31 cellular contexts compared by ENCODE assay signal in the genomic region with DNA sequence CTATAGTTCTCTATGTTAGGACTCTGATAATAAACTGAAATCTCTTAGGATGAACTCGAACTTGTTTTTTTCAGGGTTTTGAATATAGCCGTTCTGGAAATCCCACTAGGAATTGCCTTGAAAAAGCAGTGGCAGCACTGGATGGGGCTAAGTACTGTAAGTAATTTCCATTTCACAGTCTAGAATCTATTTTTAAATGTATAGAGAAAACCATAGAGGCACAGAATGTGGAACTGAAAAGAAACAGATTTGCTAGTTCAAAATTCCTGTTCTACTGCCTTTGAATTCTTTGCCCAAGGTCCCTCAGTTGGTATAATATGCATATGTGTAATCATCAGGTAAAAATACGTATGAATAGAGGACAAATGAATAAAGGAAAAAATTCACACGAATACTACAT.
DNase-seq lines count a peak whose midpoint lies in the region; ATAC-seq and TF ChIP-seq lines count a peak whose summit lies in the region.
"Had no signal": no experiment of that assay in that cellular context is flagged by ENCODE, and none has a peak within 500 bp of the region (broad histone marks: within the 10 kb centered on the region; RNA-seq: fewer than 3 reads in every experiment).

No MANE protein-coding gene starts in this region.

- TF ChIP-seq CTCF in OCI-LY3 (IDR thresholded peaks at IDR 0.05; ENCODE audit: low read depth, low read length) = no peak

- no peak overlapping the region; the same call in 1 of the 2 replicates for H3K4me3 ChIP-seq in OCI-LY3 (ENCODE audit: low read length)
- H3K4me3 ChIP-seq: psoas muscle, sigmoid colon, SJSA1 had no signal

- H3K9ac ChIP-seq in OCI-LY3 (ENCODE audit: low read length) = no peak overlapping the region

- no peaks in the 10 kb centered on the region for H3K79me2 ChIP-seq in OCI-LY3 (ENCODE audit: low read length)

- H3K4me2 ChIP-seq in OCI-LY3 (ENCODE audit: low read length) = peak overlapping the region; percentile 64

- no peaks in the 10 kb centered on the region for H3K36me3 ChIP-seq in OCI-LY3 (replicated peaks; ENCODE audit: low read depth, low read length)
- H3K36me3 ChIP-seq: BE2C, brain microvascular endothelial cell, SJSA1 had no signal

- no peaks in the 10 kb centered on the region for H3K27me3 ChIP-seq in OCI-LY3 (ENCODE audit: low read depth, low read length)
- H3K27me3 ChIP-seq: BE2C, brain microvascular endothelial cell, sigmoid colon, SJSA1 had no signal

- no peaks in the 10 kb centered on the region for H3K9me3 ChIP-seq in OCI-LY3 (ENCODE audit: insufficient read depth, low read length)
- H3K9me3 ChIP-seq: BE2C, psoas muscle, sigmoid colon, SJSA1 had no signal

- no peak overlapping the region; the same call in 1 of the 2 replicates for H3K27ac ChIP-seq in OCI-LY3 (ENCODE audit: low read length)
- H3K27ac ChIP-seq: brain microvascular endothelial cell, epithelial cell of prostate, psoas muscle, sigmoid colon, SJSA1 had no signal

- peaks cover 3% of the 10 kb centered on the region; the same call in 1 of the 2 replicates for H4K20me1 ChIP-seq in OCI-LY3 (ENCODE audit: insufficient read depth, low read length)

- H3K4me1 ChIP-seq in OCI-LY3 (ENCODE audit: low read length) = peaks cover 23% of the 10 kb centered on the region
- H3K4me1 ChIP-seq: BE2C, SJSA1 had no signal

- no peak for DNase-seq in stimulated activated CD4-positive, alpha-beta T cell treated with anti-CD3 and anti-CD28 coated beads, Interleukin-2, amount 100 ng/mL, for 48 hours
- DNase-seq in NCI-H2171 (lab: John Stamatoyannopoulos, UW) (no peak), D341Med (ENCODE audit: low spot score) (no peak), NCI-H2081 treated with DMSO at 0.1 percent for 48 hours (lab: John Stamatoyannopoulos, UW) (no peak)
- DNase-seq: ACHN; activated CD4-positive, alpha-beta T cell treated with anti-CD3 and anti-CD28 coated beads, Interleukin-2, amount 50 U/mL, for 48 hours; activated naive CD4-positive, alpha-beta T cell treated with anti-CD3 and anti-CD28 coated beads, Interleukin-2, amount 10 ng/mL, durations not matched to agents 7 days and 5 days; amniotic stem cell; BE2C; brain microvascular endothelial cell; CD8-positive, alpha-beta memory T cell; effector CD4-positive, alpha-beta T cell; glutamatergic neuron; H7; midbrain; naive thymus-derived CD4-positive, alpha-beta T cell; NCI-H1694 treated with DMSO at 0.1 percent for 48 hours; NCI-H69; psoas muscle; RPMI8226; sigmoid colon; stimulated activated CD4-positive, alpha-beta T cell treated with anti-CD3 and anti-CD28 coated beads, Interleukin-4, amount 100 ng/mL, for 4 hours; substantia nigra; T-helper 1 cell had no signal

- no peak overlapping the region for H2AFZ ChIP-seq in OCI-LY3 (ENCODE audit: low read depth, low read length)

- ATAC-seq in GM18519 (IDR thresholded peaks at IDR 0.05; ENCODE audit: low FRiP score, unreplicated experiment) (peak; percentile 16), GM21367 (IDR thresholded peaks at IDR 0.05; ENCODE audit: unreplicated experiment) (peak; percentile 21), HG02870 (IDR thresholded peaks at IDR 0.05; ENCODE audit: unreplicated experiment) (peak; percentile 22)
- ATAC-seq: naive thymus-derived CD4-positive, alpha-beta T cell; psoas muscle; stimulated activated memory B cell treated with anti-CD40 and anti-IgM and Interleukin-4, amounts not matched to agents 10 μg/mL and 1 μg/mL and 100 μg/mL, for 72 hours had no signal
